9 cellular contexts compared by ENCODE assay signal in the genomic region with DNA sequence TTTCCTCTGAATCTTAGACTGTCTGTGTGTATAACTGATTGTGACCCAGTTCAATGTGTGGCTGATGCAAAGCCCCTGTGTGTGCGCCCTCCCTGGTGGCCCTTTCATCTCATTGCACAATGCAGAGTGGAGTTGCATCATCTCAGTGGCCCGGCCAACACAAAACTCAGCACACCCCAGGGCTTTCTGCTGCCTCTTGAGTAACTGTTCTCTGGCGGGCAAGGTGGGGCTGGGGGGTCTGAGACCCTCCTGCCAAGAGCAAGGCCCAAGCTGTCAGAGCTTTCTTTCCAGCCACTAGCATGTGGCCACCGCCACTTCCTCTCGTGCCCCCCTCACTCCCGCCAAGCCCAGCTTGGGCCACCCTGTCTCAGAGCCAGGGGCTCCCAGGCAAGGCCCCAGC.
DNase-seq lines count a peak whose midpoint lies in the region; TF ChIP-seq lines count a peak whose summit lies in the region.
"Had no signal": no experiment of that assay in that cellular context is flagged by ENCODE, and none has a peak within 500 bp of the region (broad histone marks: within the 10 kb centered on the region; RNA-seq: fewer than 3 reads in every experiment).

No MANE protein-coding gene starts in this region.

- H3K27me3 ChIP-seq in H7 (ENCODE audit: control insufficient read depth, insufficient read depth, low read length) (peaks cover 1% of the 10 kb centered on the region; the same call in 1 of the 2 replicates), fibroblast of lung (ENCODE audit: control insufficient read depth, insufficient read depth, low read length) (no peaks in the 10 kb centered on the region)

- no peak overlapping the region for H3K4me2 ChIP-seq in fibroblast of lung (ENCODE audit: extremely low read depth, insufficient read depth, low read length)

- H3K79me2 ChIP-seq in fibroblast of lung (ENCODE audit: control insufficient read depth, insufficient read depth, low read length), result no peaks in the 10 kb centered on the region

- DNase-seq in H7, result peak; percentile 53
- peak; percentile 27 for DNase-seq in RKO (ENCODE audit: low spot score)
- peak; percentile 17 to 93 for DNase-seq in fibroblast of lung (ENCODE audit: low read depth in 2 of 2)
- peak; percentile 54 for DNase-seq in retina
- no peak for DNase-seq in islet precursor cell
- no peak for DNase-seq in superior temporal gyrus (ENCODE audit: extremely low spot score)
- DNase-seq in GM19238 (ENCODE audit: insufficient read length, low spot score), result no peak
- DNase-seq in NCI-H1105 (lab: John Stamatoyannopoulos, UW), result no peak
- DNase-seq: hippocampal formation had no signal

- H3K9me3 ChIP-seq in fibroblast of lung (ENCODE audit: control insufficient read depth, insufficient read depth, low read depth, low read length), result no peaks in the 10 kb centered on the region

- no peaks in the 10 kb centered on the region for H4K20me1 ChIP-seq in fibroblast of lung (ENCODE audit: control insufficient read depth, extremely low read depth, insufficient read depth, low read length)

- H2AFZ ChIP-seq in fibroblast of lung (ENCODE audit: low read length), result no peak overlapping the region

- H3K4me1 ChIP-seq in fibroblast of lung (ENCODE audit: control insufficient read depth, extremely low read depth, insufficient read depth, low read length), result no peaks in the 10 kb centered on the region

- H3K4me3 ChIP-seq in H7 (ENCODE audit: insufficient read depth, low read depth, low read length) (no peak overlapping the region), fibroblast of lung (replicated peaks in 1 of 4; ENCODE audit: control extremely low read depth in 1 of 4, insufficient read depth in 1 of 4, low read depth in 3 of 4, low read length in 4 of 4) (no peak overlapping the region)

- H3K27ac ChIP-seq in fibroblast of lung (ENCODE audit: insufficient read depth, low read length), result no peak overlapping the region

- peak in 1 of 2 donors; percentile 15 for TF ChIP-seq CTCF in fibroblast of lung (conservative IDR thresholded peaks at IDR 0.05 in 1 of 2, IDR thresholded peaks at IDR 0.05 in 1 of 2; ENCODE audit: low read depth in 1 of 2, low read length in 2 of 2)

- H3K36me3 ChIP-seq in H7 (replicated peaks; ENCODE audit: control insufficient read depth, insufficient read depth, low read length), result no peaks in the 10 kb centered on the region
- no peaks in the 10 kb centered on the region for H3K36me3 ChIP-seq in fibroblast of lung (ENCODE audit: control insufficient read depth, insufficient read depth, low read length)

- H3K9ac ChIP-seq in fibroblast of lung (ENCODE audit: insufficient read depth, low read length), result no peak overlapping the region

Comparison
In these comparisons a context has a peak if more than half of its experiments do, and no peak if none do; other contexts are left out.
1. DNase-seq: peak in H7 (single experiment), RKO (single experiment), fibroblast of lung (2 of 2) and retina (single experiment); none in islet precursor cell (single experiment), superior temporal gyrus (single experiment), GM19238 (single experiment) and NCI-H1105 (single experiment).